14 cellular contexts compared by ENCODE assay signal in genomic region chr5:109936996-109937395, GRCh38.
DNase-seq lines count a peak whose midpoint lies in the region; ATAC-seq and TF ChIP-seq lines count a peak whose summit lies in the region.
"Had no signal": no experiment of that assay in that cellular context is flagged by ENCODE, and none has a peak within 500 bp of the region (broad histone marks: within the 10 kb centered on the region; RNA-seq: fewer than 3 reads in every experiment).

No MANE protein-coding gene starts in this region.

- H3K36me3 ChIP-seq in gastrocnemius medialis = no peaks in the 10 kb centered on the region
- H3K36me3 ChIP-seq: left ventricle myocardium inferior, upper lobe of left lung had no signal

- no peak overlapping the region for H3K4me3 ChIP-seq in gastrocnemius medialis
- H3K4me3 ChIP-seq: left ventricle myocardium inferior, upper lobe of left lung had no signal

- H3K9me3 ChIP-seq in gastrocnemius medialis = no peaks in the 10 kb centered on the region

- H3K27me3 ChIP-seq in gastrocnemius medialis = no peaks in the 10 kb centered on the region
- H3K27me3 ChIP-seq: upper lobe of left lung had no signal

- ATAC-seq in GM21737 (IDR thresholded peaks at IDR 0.05; ENCODE audit: unreplicated experiment) = peak; percentile 71
- ATAC-seq in HG03457 (IDR thresholded peaks at IDR 0.05; ENCODE audit: unreplicated experiment) = peak; percentile 62
- no peak for ATAC-seq in gastrocnemius medialis
- ATAC-seq: T-helper 17 cell had no signal

- TF ChIP-seq CTCF in gastrocnemius medialis (IDR thresholded peaks at IDR 0.05 in 4 of 5, conservative IDR thresholded peaks at IDR 0.05 in 1 of 5) = no peak

- in situ Hi-C loops in gastrocnemius medialis (cut with MboI; ENCODE audit: low sequenced_read_pairs in 4 of 4) = no loop called here

- TF ChIP-seq POLR2A in gastrocnemius medialis (IDR thresholded peaks at IDR 0.05) = no peak

- H3K27ac ChIP-seq in substantia nigra (ENCODE audit: low read depth, low read length, poor library complexity, severe bottlenecking) = no peak overlapping the region
- H3K27ac ChIP-seq in gastrocnemius medialis = no peak overlapping the region
- H3K27ac ChIP-seq: left ventricle myocardium inferior, upper lobe of left lung had no signal

- H3K4me1 ChIP-seq in gastrocnemius medialis = no peaks in the 10 kb centered on the region
- H3K4me1 ChIP-seq: left ventricle myocardium inferior, upper lobe of left lung had no signal

- DNase-seq in activated CD4-positive, alpha-beta T cell treated with anti-CD3 and anti-CD28 coated beads for 48 hours = peak; percentile 67
- no peak for DNase-seq in activated CD4-positive, alpha-beta T cell treated with anti-CD3 and anti-CD28 coated beads for 4 hours
- peak; percentile 66 for DNase-seq in stimulated activated CD4-positive, alpha-beta T cell treated with anti-CD3 and anti-CD28 coated beads, Interleukin-1b, Interleukin-23, amount 100 ng/mL, for 48 hours
- DNase-seq in substantia nigra (lab: John Stamatoyannopoulos, UW) (no peak), gastrocnemius medialis (no peak), HUDEP-2 (lab: John Stamatoyannopoulos, UW; ENCODE audit: unreplicated experiment in 76 of 76) (no peak)
- DNase-seq: aorta, left ventricle myocardium inferior, NCI-H2171 treated with DMSO at 0.1 percent for 48 hours, small intestine, T-helper 17 cell, upper lobe of left lung had no signal

- intact Hi-C loops in gastrocnemius medialis (cut with DNase I; ENCODE audit: low total_unique reads) = no loop called here

Comparison
In these comparisons a context has a peak if more than half of its experiments do, and no peak if none do; other contexts are left out.
1. DNase-seq: peak in activated CD4-positive, alpha-beta T cell treated with anti-CD3 and anti-CD28 coated beads for 48 hours (single experiment) and stimulated activated CD4-positive, alpha-beta T cell treated with anti-CD3 and anti-CD28 coated beads, Interleukin-1b, Interleukin-23, amount 100 ng/mL, for 48 hours (single experiment); none in activated CD4-positive, alpha-beta T cell treated with anti-CD3 and anti-CD28 coated beads for 4 hours (0 of 2), substantia nigra (0 of 49), gastrocnemius medialis (0 of 2) and HUDEP-2 (0 of 76).
2. ATAC-seq: peak in GM21737 (single experiment) and HG03457 (single experiment); none in gastrocnemius medialis (0 of 2).